ENCODE assay signal across 1 cellular context in the genomic region with DNA sequence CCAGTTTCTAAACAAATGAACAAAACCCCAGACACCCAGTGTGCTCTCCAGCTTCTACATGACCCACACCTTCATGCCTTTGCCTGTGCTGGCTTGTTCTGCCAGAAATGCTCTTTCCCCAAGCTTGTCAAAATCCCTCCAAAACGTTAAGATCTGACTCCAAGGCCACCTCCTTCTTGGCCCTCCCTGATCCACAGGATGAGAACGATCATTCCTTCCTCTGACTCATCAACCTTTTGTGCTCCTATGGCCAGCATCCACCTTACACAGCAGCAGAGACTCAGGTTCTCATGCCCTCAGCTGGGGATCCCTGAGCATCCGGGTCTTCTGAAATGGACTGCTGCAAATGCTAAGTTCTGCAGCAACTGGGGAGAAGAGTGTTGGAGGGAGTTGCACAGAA.
TF ChIP-seq lines count a peak whose summit lies in the region.

No MANE protein-coding gene starts in this region.

TF ChIP-seq in endothelial cell of umbilical vein, 7 proteins besides CTCF, POLR2A, EP300 and RAD21:
- TF ChIP-seq POLR2AphosphoS5 (IDR thresholded peaks at IDR 0.05; ENCODE audit: insufficient read depth, low read depth, low read length) (no peak), EZH2 (IDR thresholded peaks at IDR 0.05; ENCODE audit: borderline replicate concordance, low read depth, low read length, severe bottlenecking) (no peak), GATA2 (IDR thresholded peaks at IDR 0.05; ENCODE audit: insufficient read depth, insufficient read length, low read depth, low read length) (no peak), JUN (IDR thresholded peaks at IDR 0.05; ENCODE audit: borderline replicate concordance, insufficient read depth, insufficient read length, low read depth) (peak; percentile 23), MYC (IDR thresholded peaks at IDR 0.05; ENCODE audit: low read depth, low read length) (no peak), FOS (IDR thresholded peaks at IDR 0.05; ENCODE audit: borderline replicate concordance, insufficient read depth, low read length) (peak; percentile 58)
- TF ChIP-seq, protein P1, sequence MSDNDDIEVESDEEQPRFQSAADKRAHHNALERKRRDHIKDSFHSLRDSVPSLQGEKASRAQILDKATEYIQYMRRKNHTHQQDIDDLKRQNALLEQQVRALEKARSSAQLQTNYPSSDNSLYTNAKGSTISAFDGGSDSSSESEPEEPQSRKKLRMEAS (IDR thresholded peaks at IDR 0.05; ENCODE audit: insufficient read depth, insufficient read length): no peak
TF ChIP-seq in endothelial cell of umbilical vein: peak in this region for 2.
